ENCODE assay signal across 1 cellular context in the genomic region with DNA sequence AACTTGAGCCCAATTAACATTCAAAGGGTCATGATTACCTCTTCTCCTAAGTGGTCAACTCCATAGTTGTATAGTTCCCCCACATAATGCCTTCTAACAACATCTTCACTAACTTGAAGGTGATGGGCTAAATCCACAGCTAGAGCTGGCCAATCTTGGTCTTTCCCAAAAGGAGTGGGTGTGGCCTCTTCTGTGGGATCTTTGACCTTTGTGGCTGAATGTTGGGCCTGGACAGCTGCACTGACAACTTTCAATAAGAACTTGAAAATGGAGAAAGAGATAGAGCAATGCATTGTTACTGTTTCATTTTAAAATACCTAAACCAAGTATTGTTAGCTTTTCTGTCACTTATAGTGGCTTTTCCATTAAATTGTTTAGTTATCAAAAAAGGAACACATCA.
TF ChIP-seq lines count a peak whose summit lies in the region.

No MANE protein-coding gene starts in this region.

TF ChIP-seq in SK-N-SH treated with all-trans-retinoic acid at 6 μM for 48 hours, 23 proteins besides CTCF, POLR2A, EP300 and RAD21 (continued from another document):
- TF ChIP-seq PATZ1 (CRISPR knock-in tag; IDR thresholded peaks at IDR 0.05; ENCODE audit: borderline replicate concordance): no peak
